1 cellular context compared by ENCODE assay signal in the genomic region with DNA sequence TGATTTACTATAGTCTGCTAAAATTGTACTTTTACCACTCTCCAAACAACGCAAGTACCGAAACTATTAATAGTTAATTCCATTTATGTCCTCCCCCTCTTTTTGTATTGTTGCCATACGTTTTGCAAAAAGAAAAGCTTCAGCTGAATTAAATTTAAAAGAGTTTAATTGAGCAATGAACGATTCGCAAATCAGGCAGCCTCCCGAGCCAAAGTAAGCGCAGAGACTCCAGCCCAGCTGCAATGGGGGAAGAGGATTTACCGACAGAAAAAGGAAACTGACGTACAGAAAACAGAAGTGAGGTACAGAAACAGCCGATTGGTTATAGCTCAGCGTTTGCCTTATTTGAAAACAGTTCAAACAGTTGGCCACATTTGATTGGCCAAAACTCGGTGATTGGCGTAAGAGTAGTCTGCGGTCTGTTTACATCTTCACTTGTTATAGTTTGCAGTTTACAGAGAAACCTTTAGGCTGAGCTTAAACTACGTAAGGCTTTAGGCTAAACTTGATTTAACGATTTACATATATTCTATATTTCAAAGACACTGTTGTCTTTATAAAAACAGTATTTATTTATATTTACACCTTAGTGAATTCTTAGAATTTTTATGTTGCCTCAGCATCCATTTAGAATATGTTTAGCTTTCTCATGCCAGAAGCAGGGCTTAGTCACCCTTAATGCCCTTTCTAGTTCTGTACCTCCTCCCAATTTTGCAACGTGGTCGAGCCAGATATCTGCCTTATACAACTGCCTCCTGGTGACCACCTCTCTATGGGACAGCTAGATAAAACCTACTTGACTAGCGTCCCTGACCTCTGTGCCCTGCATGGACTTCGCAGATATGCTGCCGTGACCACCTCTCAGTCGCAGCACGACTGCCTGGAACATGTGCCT.
TF ChIP-seq lines count a peak whose summit lies in the region.

No MANE protein-coding gene starts in this region.

TF ChIP-seq in H1, 55 proteins besides CTCF, POLR2A, EP300 and RAD21:
- TF ChIP-seq TAF7 (optimal IDR thresholded peaks at IDR 0.05; ENCODE audit: borderline replicate concordance, low read depth, low read length) (no peak), TCF12 (IDR thresholded peaks at IDR 0.05; ENCODE audit: low read depth, low read length) (no peak), EGR1 (IDR thresholded peaks at IDR 0.05; ENCODE audit: borderline replicate concordance, low read depth, low read length) (no peak), TAF1 (IDR thresholded peaks at IDR 0.05; ENCODE audit: low read depth, low read length) (no peak), RNF2 (IDR thresholded peaks at IDR 0.05; ENCODE audit: borderline replicate concordance, low read depth, low read length, missing control alignments, poor library complexity, severe bottlenecking) (no peak), RBBP5 (IDR thresholded peaks at IDR 0.05; ENCODE audit: borderline replicate concordance, low read depth, low read length) (no peak), MAFK (IDR thresholded peaks at IDR 0.05; ENCODE audit: low read depth, low read length) (no peak), BCL11A (IDR thresholded peaks at IDR 0.05; ENCODE audit: low read depth in 2 of 2, low read length in 2 of 2) (no peak), SRF (IDR thresholded peaks at IDR 0.05; ENCODE audit: low read depth, low read length) (no peak), RXRA (IDR thresholded peaks at IDR 0.05; ENCODE audit: insufficient read depth, low read depth, low read length) (no peak), CHD2 (IDR thresholded peaks at IDR 0.05; ENCODE audit: low read length) (no peak), ZNF274 (IDR thresholded peaks at IDR 0.05; ENCODE audit: borderline replicate concordance, extremely low read depth, low read length) (no peak)
